In genomic region chr4:134298313-134298712, GRCh38 we compare ENCODE assay signal across 11 cellular contexts.
"Had no signal": no experiment of that assay in that cellular context is flagged by ENCODE, and none has a peak within 500 bp of the region (broad histone marks: within the 10 kb centered on the region; RNA-seq: fewer than 3 reads in every experiment).

No MANE protein-coding gene starts in this region.

- H3K9me3 ChIP-seq: HAP-1 had no signal

- ATAC-seq: HCT116, HepG2 had no signal

- H3K27ac ChIP-seq: GM23248, KMS-11 had no signal

- FAIRE-seq: HepG2, HTR-8/SVneo had no signal

- DNase-seq: GM23248, GOT3, H7, HFFc6, Karpas-422, KBM-7 had no signal

- H3K4me2 ChIP-seq: KMS-11 had no signal

- H3K4me3 ChIP-seq: GM23248, HAP-1 had no signal

- H2AFZ ChIP-seq: GM23248 had no signal

- H3K36me3 ChIP-seq: HAP-1 had no signal

- H3K9ac ChIP-seq: GM23248, KMS-11 had no signal
